8 cellular contexts compared by ENCODE assay signal in genomic region chr1:35726814-35727433, GRCh38. TPM values are rescaled to one million over a fixed set of nuclear protein-coding genes. Genes with fewer than 3 reads are reported as not detected.
A peak's percentile ranks its signal among the peaks of the same experiment; 100 is the strongest.
DNase-seq lines count a peak whose midpoint lies in the region; ATAC-seq and TF ChIP-seq lines count a peak whose summit lies in the region.

No MANE protein-coding gene starts in this region.

- H3K27me3 ChIP-seq in DND-41 (ENCODE audit: insufficient read depth, low read length, poor library complexity) = no peaks in the 10 kb centered on the region
- no peaks in the 10 kb centered on the region for H3K27me3 ChIP-seq in Panc1 (ENCODE audit: control insufficient read depth, insufficient read depth, low read length)
- H3K27me3 ChIP-seq in ovary = no peaks in the 10 kb centered on the region

- H3K4me3 ChIP-seq in DND-41 (ENCODE audit: low read depth in 1 of 2, low read length in 2 of 2) (no peak overlapping the region), Panc1 (ENCODE audit: low read depth in 2 of 2, low read length in 2 of 2) (no peak overlapping the region), ovary (no peak overlapping the region)

- H4K20me1 ChIP-seq in DND-41 (ENCODE audit: insufficient read depth, low read length) = no peaks in the 10 kb centered on the region

- in situ Hi-C loops in Panc1 (cut with HindIII; ENCODE audit: low pct_unique_long_range_greater_than_20kb, low sequenced_read_pairs) = no loop called here

- H3K27ac Mint-ChIP-seq in activated T-helper 2 cell treated with anti-CD3 and anti-CD28 coated beads, Interferon-gamma antibody, Interleukin-2, Interleukin-4, amounts not matched to agents 10 μg/mL and 5 μg/mL and 100 μg/mL, durations not matched to agents 14 hours and 24 hours and 36 hours = no peak overlapping the region

- no peak for TF ChIP-seq POLR2A in ovary (IDR thresholded peaks at IDR 0.05)

- H2AFZ ChIP-seq in DND-41 (ENCODE audit: low read depth, low read length) = no peak overlapping the region

- CTCF ChIA-PET in Panc1 (lab: Charles Lee) = interaction anchor here (0.6 to 1.3 kb wide), 6 partner anchors 11 to 158 kb away, joined by 3 to 6 read pairs (median 4); no protein-coding TSS in a partner anchor

- POLR2A ChIA-PET in Panc1 (lab: Charles Lee) = interaction anchor here (0.5 kb wide), 1 partner anchor 145 kb away, joined by 3 read pairs; no protein-coding TSS in a partner anchor

- H3K4me1 Mint-ChIP-seq in activated T-helper 2 cell treated with anti-CD3 and anti-CD28 coated beads, Interferon-gamma antibody, Interleukin-2, Interleukin-4, amounts not matched to agents 10 μg/mL and 5 μg/mL and 100 μg/mL, durations not matched to agents 14 hours and 24 hours and 36 hours (ENCODE audit: low read depth) = no peaks in the 10 kb centered on the region

- no peak overlapping the region for H3K9ac ChIP-seq in DND-41 (ENCODE audit: low read depth, low read length)

- 4 to 9% (median 7%) methylated on average over 5 of the region's 5 CpGs for WGBS in ovary, 3 donors

- peaks cover 61% of the 10 kb centered on the region for H3K36me3 ChIP-seq in DND-41 (ENCODE audit: insufficient read depth, low read length)
- H3K36me3 ChIP-seq in Panc1 (ENCODE audit: control insufficient read depth, insufficient read depth, low read length) = no peaks in the 10 kb centered on the region; the same call in 1 of the 2 replicates
- H3K36me3 ChIP-seq in ovary = no peaks in the 10 kb centered on the region

- no peak for TF ChIP-seq EP300 in ovary (IDR thresholded peaks at IDR 0.05)

- TF ChIP-seq CTCF in DND-41 (IDR thresholded peaks at IDR 0.05; ENCODE audit: borderline replicate concordance, extremely low read depth, low read length, poor library complexity, severe bottlenecking) = peak; percentile 89
- peak; percentile 93 for TF ChIP-seq CTCF in Panc1 (IDR thresholded peaks at IDR 0.05)
- peak; percentile 55 to 58 (median 58) for TF ChIP-seq CTCF in ovary (IDR thresholded peaks at IDR 0.05)

- peaks cover 12% of the 10 kb centered on the region for H3K36me3 Mint-ChIP-seq in activated T-helper 2 cell treated with anti-CD3 and anti-CD28 coated beads, Interferon-gamma antibody, Interleukin-2, Interleukin-4, amounts not matched to agents 10 μg/mL and 5 μg/mL and 100 μg/mL, durations not matched to agents 14 hours and 24 hours and 36 hours (ENCODE audit: low read depth)

- H3K79me2 ChIP-seq in DND-41 (ENCODE audit: insufficient read depth, low read length) = no peaks in the 10 kb centered on the region

- DNase-seq in DND-41 (peak; percentile 56), LHCN-M2 (ENCODE audit: low read depth) (peak; percentile 53), Panc1 (ENCODE audit: low read depth, low spot score) (no peak), foreskin melanocyte (peak; percentile 54), ovary (peak; percentile 40 to 63 (median 56))
- DNase-seq in activated T-helper 9 cell treated with anti-CD3 and anti-CD28 coated beads, Interleukin-2, amount 50 U/mL, for 16 hours (ENCODE audit: low read depth) = peak; percentile 26
- DNase-seq in activated T-helper 2 cell treated with anti-CD3 and anti-CD28 coated beads, Interferon-gamma antibody, Interleukin-2, Interleukin-4, amounts not matched to agents 10 μg/mL and 5 μg/mL and 100 μg/mL, durations not matched to agents 14 hours and 24 hours and 36 hours (ENCODE audit: low spot score) = no peak

- H3K9me3 Mint-ChIP-seq in activated T-helper 2 cell treated with anti-CD3 and anti-CD28 coated beads, Interferon-gamma antibody, Interleukin-2, Interleukin-4, amounts not matched to agents 10 μg/mL and 5 μg/mL and 100 μg/mL, durations not matched to agents 14 hours and 24 hours and 36 hours = no peaks in the 10 kb centered on the region

- ATAC-seq in DND-41 (ENCODE audit: insufficient read depth, low read depth) (peak; percentile 95), Panc1 (peak; percentile 96), GM18907 (IDR thresholded peaks at IDR 0.05; ENCODE audit: unreplicated experiment) (no peak)

- no peaks in the 10 kb centered on the region for H3K9me3 ChIP-seq in DND-41 (ENCODE audit: insufficient read depth, low read length, severe bottlenecking)
- H3K9me3 ChIP-seq in Panc1 (ENCODE audit: control insufficient read depth, insufficient read depth, low read depth, low read length) = no peaks in the 10 kb centered on the region
- H3K9me3 ChIP-seq in ovary = no peaks in the 10 kb centered on the region

- H3K4me2 ChIP-seq in DND-41 (ENCODE audit: insufficient read depth, low read length) = no peak overlapping the region

- no peak overlapping the region for H3K4me3 Mint-ChIP-seq in activated T-helper 2 cell treated with anti-CD3 and anti-CD28 coated beads, Interferon-gamma antibody, Interleukin-2, Interleukin-4, amounts not matched to agents 10 μg/mL and 5 μg/mL and 100 μg/mL, durations not matched to agents 14 hours and 24 hours and 36 hours (ENCODE audit: low read depth)

- intact Hi-C loops in Panc1 (cut with micrococcal nuclease; ENCODE audit: unreplicated experiment) (loop anchor here (1.0 kb wide), 1 partner anchor 158 kb away; no protein-coding TSS in a partner anchor), ovary (cut with DNase I) (loop anchor here (2.0 to 10.0 kb wide), 4 partner anchors 155 to 282 kb away; partner anchors contain the start of gene TFAP2E (in 1 of the 4))
- intact Hi-C loops in activated T-helper 2 cell treated with anti-CD3 and anti-CD28 coated beads, Interferon-gamma antibody, Interleukin-2, Interleukin-4, amounts not matched to agents 10 μg/mL and 5 μg/mL and 100 μg/mL, durations not matched to agents 14 hours and 24 hours and 36 hours (cut with micrococcal nuclease) = no loop called here

- no peak overlapping the region for H3K27ac ChIP-seq in DND-41 (ENCODE audit: low read length)
- no peak overlapping the region for H3K27ac ChIP-seq in Panc1 (ENCODE audit: low read length)
- H3K27ac ChIP-seq in ovary = no peak overlapping the region

- H3K4me1 ChIP-seq in DND-41 (ENCODE audit: insufficient read depth, low read length) (no peaks in the 10 kb centered on the region), Panc1 (ENCODE audit: control insufficient read depth, insufficient read depth, low read length) (no peaks in the 10 kb centered on the region), ovary (ENCODE audit: insufficient read depth) (no peaks in the 10 kb centered on the region)

- no TSS peak for BruUV-seq in Panc1 (replicated peaks; lab: Mats Ljungman, UMichigan)

- H3K27me3 Mint-ChIP-seq in activated T-helper 2 cell treated with anti-CD3 and anti-CD28 coated beads, Interferon-gamma antibody, Interleukin-2, Interleukin-4, amounts not matched to agents 10 μg/mL and 5 μg/mL and 100 μg/mL, durations not matched to agents 14 hours and 24 hours and 36 hours (ENCODE audit: low read depth) = no peaks in the 10 kb centered on the region

RNA-seq across cellular contexts. Expression of gene C1orf216, which starts 8.2 kb away (rescaled TPM):
- total RNA-seq in LHCN-M2 (2014; rRNA removed) (30.5 and 31.3 TPM in 2 replicates), Panc1 (2021; ENCODE audit: unreplicated experiment) (28.0 TPM), ovary (10 to 100 TPM in 5 of 7 donors, 1 to 10 TPM in 2; 8.0 to 13.8 (median 12.1) TPM)
- polyA plus RNA-seq in LHCN-M2 (2012) = 25.0 TPM
- 24.0 TPM for polyA plus RNA-seq in Panc1 (2012; ENCODE audit: insufficient read length)
- 10 to 100 TPM in 1 of 2 donors, 1 to 10 TPM in 1; 6.5 to 20.0 TPM for polyA plus RNA-seq in ovary
- 25.4 and 26.2 TPM in 2 replicates for total RNA-seq in activated T-helper 2 cell treated with anti-CD3 and anti-CD28 coated beads, Interferon-gamma antibody, Interleukin-2, Interleukin-4, amounts not matched to agents 10 μg/mL and 5 μg/mL and 100 μg/mL, durations not matched to agents 14 hours and 24 hours and 36 hours

RNA-seq across cellular contexts. Expression of gene CLSPN, which starts 42.9 kb away (rescaled TPM):
- total RNA-seq in LHCN-M2 (2014; rRNA removed) (33.0 and 46.2 TPM in 2 replicates), Panc1 (2021; ENCODE audit: unreplicated experiment) (52.1 TPM), ovary (1 to 10 TPM in 1 of 7 donors, under 1 TPM in 4, not detected in 2; 0.05 to 1.8 (median 0.20) TPM)
- polyA plus RNA-seq in LHCN-M2 (2012) = 15.2 TPM
- polyA plus RNA-seq in Panc1 (2012; ENCODE audit: insufficient read length) = 6.5 TPM
- polyA plus RNA-seq in ovary = under 1 TPM; 0.15 to 0.60 TPM
- total RNA-seq in activated T-helper 2 cell treated with anti-CD3 and anti-CD28 coated beads, Interferon-gamma antibody, Interleukin-2, Interleukin-4, amounts not matched to agents 10 μg/mL and 5 μg/mL and 100 μg/mL, durations not matched to agents 14 hours and 24 hours and 36 hours = 55.2 and 55.8 TPM in 2 replicates

Comparison
In these comparisons a context has a peak if more than half of its experiments do, and no peak if none do; other contexts are left out.
1. DNase-seq: peak in DND-41 (single experiment), LHCN-M2 (single experiment), activated T-helper 9 cell treated with anti-CD3 and anti-CD28 coated beads, Interleukin-2, amount 50 U/mL, for 16 hours (single experiment), foreskin melanocyte (single experiment) and ovary (5 of 5); none in Panc1 (single experiment) and activated T-helper 2 cell treated with anti-CD3 and anti-CD28 coated beads, Interferon-gamma antibody, Interleukin-2, Interleukin-4, amounts not matched to agents 10 μg/mL and 5 μg/mL and 100 μg/mL, durations not matched to agents 14 hours and 24 hours and 36 hours (single experiment).
2. RNA of gene CLSPN, which starts 42.9 kb away (total RNA-seq): 55.2 to 55.8 TPM in activated T-helper 2 cell treated with anti-CD3 and anti-CD28 coated beads, Interferon-gamma antibody, Interleukin-2, Interleukin-4, amounts not matched to agents 10 μg/mL and 5 μg/mL and 100 μg/mL, durations not matched to agents 14 hours and 24 hours and 36 hours, 52.1 TPM in Panc1 (single experiment) and 33.0 to 46.2 TPM in LHCN-M2; 0.05 to 1.8 TPM in ovary; every median in the first group is over 10 times any median in the second.
3. Peak in every context shown above with its lines, with median percentiles within 50 percentile points of each other: CTCF ChIP-seq.